In the genomic region with DNA sequence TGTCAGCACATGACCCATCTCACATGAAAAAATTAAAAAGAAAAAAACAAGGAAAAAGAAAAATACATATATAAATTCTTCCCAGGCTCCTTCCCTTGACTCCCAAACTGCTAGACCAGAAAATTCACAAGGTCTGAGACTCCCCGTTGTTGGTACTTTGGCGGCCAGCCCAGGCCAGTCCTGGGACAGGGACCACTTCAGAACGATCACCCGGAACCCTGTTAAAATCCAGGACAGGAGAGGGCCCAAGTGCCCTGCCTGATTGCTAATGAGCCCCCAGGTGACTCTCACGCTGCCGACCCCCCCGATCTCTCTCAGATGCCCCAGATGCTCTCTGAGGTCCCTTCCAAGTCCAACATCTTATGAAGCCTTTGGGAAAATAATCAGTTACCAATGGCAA, we compare ENCODE assay signal across 27 cellular contexts.
DNase-seq lines count a peak whose midpoint lies in the region; ATAC-seq and TF ChIP-seq lines count a peak whose summit lies in the region.
"Had no signal": no experiment of that assay in that cellular context is flagged by ENCODE, and none has a peak within 500 bp of the region (broad histone marks: within the 10 kb centered on the region; RNA-seq: fewer than 3 reads in every experiment).

No MANE protein-coding gene starts in this region.

- peak in 1 of 3 donors; percentile 40 for DNase-seq in right cardiac atrium
- DNase-seq in Right ventricle myocardium superior, result no peak
- DNase-seq in mesenchymal stem cell, result no peak
- DNase-seq in smooth muscle cell (lab: John Stamatoyannopoulos, UW; ENCODE audit: unreplicated experiment), result no peak
- DNase-seq in aorta, result no peak
- DNase-seq in activated CD4-positive, alpha-beta T cell treated with anti-CD3 and anti-CD28 coated beads for 48 hours, result no peak
- no peak for DNase-seq in cortex of kidney (lab: John Stamatoyannopoulos, UW)
- DNase-seq: activated CD4-positive, alpha-beta T cell treated with anti-CD3 and anti-CD28 coated beads, Interleukin-2, amount 50 U/mL, for 1 hour; activated naive CD4-positive, alpha-beta T cell treated with Interleukin-2 at 50 U/mL for 16 hours; activated T-cell treated with anti-CD3 and anti-CD28 coated beads, Interleukin-2, amount 50 U/mL, for 4 hours; CD8-positive, alpha-beta T cell; DMS 273 treated with DMSO at 0.1 percent for 48 hours; endodermal cell; GOT3; naive thymus-derived CD4-positive, alpha-beta T cell; NCI-H1092; NCI-H187 treated with DMSO at 0.1 percent for 48 hours; NCI-H526; NK-92 treated with Interleukin-12 subunit alpha and Interleukin-12 subunit beta, amount 100 ng/mL, for 24 hours; PC-3; SHP77; stimulated activated naive B cell treated with anti-CD40 and anti-IgM and Interleukin-4, amounts not matched to agents 10 μg/mL and 1 μg/mL and 100 μg/mL, for 72 hours; T1000; testis; WERI-Rb-1 had no signal

- H3K4me2 ChIP-seq in mesenchymal stem cell (ENCODE audit: low read length, poor library complexity, severe bottlenecking) (no peak overlapping the region), smooth muscle cell (no peak overlapping the region)
- H3K4me2 ChIP-seq: A549 had no signal

- peak overlapping the region; percentile 71 for H2BK15ac ChIP-seq in mesenchymal stem cell (ENCODE audit: low read depth, poor library complexity, severe bottlenecking)

- H3K36me3 ChIP-seq in mesenchymal stem cell (ENCODE audit: control insufficient read depth in 1 of 2, insufficient read depth in 2 of 2, low read depth in 1 of 2, low read length in 2 of 2), result peaks cover 0 to 19% of the 10 kb centered on the region in 2 experiments
- H3K36me3 ChIP-seq in smooth muscle cell (ENCODE audit: low read depth), result no peaks in the 10 kb centered on the region
- H3K36me3 ChIP-seq in aorta (ENCODE audit: control insufficient read depth in 1 of 2, insufficient read depth in 2 of 2, low read length in 1 of 2), result no peaks in the 10 kb centered on the region
- H3K36me3 ChIP-seq: WERI-Rb-1 had no signal

- no peak overlapping the region for H2AFZ ChIP-seq in mesenchymal stem cell (ENCODE audit: low read depth, low read length)
- no peak overlapping the region for H2AFZ ChIP-seq in smooth muscle cell (ENCODE audit: low read depth)

- peak overlapping the region; percentile 88 for H2BK120ac ChIP-seq in mesenchymal stem cell (ENCODE audit: low read depth, low read length)

- H3K79me1 ChIP-seq in mesenchymal stem cell (replicated peaks; ENCODE audit: low read length, poor library complexity, severe bottlenecking), result peaks cover 23% of the 10 kb centered on the region

- peaks cover 88% of the 10 kb centered on the region for H3F3A ChIP-seq in smooth muscle cell (ENCODE audit: low read depth)

- peaks cover 65% of the 10 kb centered on the region for H3K79me2 ChIP-seq in smooth muscle cell (ENCODE audit: low read depth)

- H2BK12ac ChIP-seq in mesenchymal stem cell (ENCODE audit: low read length in 2 of 2), result peak overlapping the region in 1 of 2 experiments; percentile 74

- H3K18ac ChIP-seq in mesenchymal stem cell (ENCODE audit: low read depth in 1 of 2, low read length in 2 of 2), result peak overlapping the region in 1 of 2 experiments; percentile 44

- H3K27me3 ChIP-seq in right cardiac atrium (ENCODE audit: control insufficient read depth, insufficient read depth) (no peaks in the 10 kb centered on the region), mesenchymal stem cell (ENCODE audit: control insufficient read depth in 1 of 2, insufficient read depth in 1 of 2, low read length in 2 of 2) (no peaks in the 10 kb centered on the region), smooth muscle cell (ENCODE audit: low read depth) (no peaks in the 10 kb centered on the region), aorta (ENCODE audit: control insufficient read depth in 1 of 2, insufficient read depth in 2 of 2, low read length in 1 of 2) (no peaks in the 10 kb centered on the region)
- H3K27me3 ChIP-seq: testis had no signal

- WGBS in right cardiac atrium, result 65% methylated on average over 7 of the region's 7 CpGs
- WGBS in mesenchymal stem cell, result 95% methylated on average over 4 of the region's 7 CpGs
- 92% methylated on average over 7 of the region's 7 CpGs for WGBS in smooth muscle cell (ENCODE audit: low lambda C conversion rate)
- 56 to 61% methylated on average over 7 of the region's 7 CpGs for WGBS in aorta, 2 donors

- H3K4me1 ChIP-seq in right cardiac atrium (ENCODE audit: control insufficient read depth, insufficient read depth, low read length) (peaks cover 49% of the 10 kb centered on the region), mesenchymal stem cell (ENCODE audit: control insufficient read depth, insufficient read depth, low read depth, low read length) (peaks cover 41% of the 10 kb centered on the region), smooth muscle cell (ENCODE audit: low read depth) (peaks cover 36% of the 10 kb centered on the region), aorta (ENCODE audit: control insufficient read depth in 1 of 2, insufficient read depth in 2 of 2, low read length in 2 of 2) (peaks cover 4 to 7% of the 10 kb centered on the region in 2 donors)

- no peak overlapping the region for H3K4ac ChIP-seq in mesenchymal stem cell (ENCODE audit: low read depth in 1 of 2, low read length in 2 of 2)

- intact Hi-C loops in right cardiac atrium (cut with DNase I) (loop anchor here (5.0 to 10.0 kb wide), 5 partner anchors 69 to 182 kb away; partner anchors contain the start of genes COL4A1 (in 3 of the 4) and COL4A2 (in 3 of the 4)), Right ventricle myocardium superior (cut with DNase I) (loop anchor here (5.0 kb wide), 2 partner anchors 107 to 192 kb away; partner anchors contain the start of genes COL4A1 and COL4A2), aorta (cut with DNase I) (loop anchor here (5.0 to 10.0 kb wide), 5 partner anchors 49 to 169 kb away; no protein-coding TSS in a partner anchor)

- no peak overlapping the region for H3K9ac ChIP-seq in mesenchymal stem cell (ENCODE audit: low read length)
- H3K9ac ChIP-seq in smooth muscle cell (ENCODE audit: low read depth), result peak overlapping the region; percentile 36

- H3K27ac ChIP-seq in right cardiac atrium (ENCODE audit: low read length), result peak overlapping the region; percentile 83
- no peak overlapping the region for H3K27ac ChIP-seq in mesenchymal stem cell (ENCODE audit: low read length, poor library complexity, severe bottlenecking)
- peak overlapping the region; percentile 92 for H3K27ac ChIP-seq in smooth muscle cell (ENCODE audit: low read depth)
- H3K27ac ChIP-seq in aorta (ENCODE audit: low read depth in 1 of 2, low read length in 2 of 2), result peak overlapping the region; percentile 10 to 87
- H3K27ac ChIP-seq: WERI-Rb-1 had no signal

- no peak overlapping the region for H2BK5ac ChIP-seq in mesenchymal stem cell (ENCODE audit: low read depth, low read length, poor library complexity, severe bottlenecking)

- H4K91ac ChIP-seq in mesenchymal stem cell (ENCODE audit: low read length), result no peak overlapping the region

- ATAC-seq in right cardiac atrium, result no peak
- no peak for ATAC-seq in Right ventricle myocardium superior (ENCODE audit: poor library complexity)
- no peak for ATAC-seq in aorta (ENCODE audit: low FRiP score)
- ATAC-seq in HG02885 (IDR thresholded peaks at IDR 0.05; ENCODE audit: poor library complexity, unreplicated experiment), result no peak
- ATAC-seq: A549; activated T-cell treated with anti-CD3 and anti-CD28 coated beads, Interleukin-2, amount 50 U/mL, for 4 hours; CD8-positive, alpha-beta T cell; naive thymus-derived CD4-positive, alpha-beta T cell; PC-3; stimulated activated naive B cell treated with anti-CD40 and anti-IgM and Interleukin-4, amounts not matched to agents 10 μg/mL and 1 μg/mL and 100 μg/mL, for 72 hours had no signal

- no peak overlapping the region for H3K14ac ChIP-seq in mesenchymal stem cell (ENCODE audit: low read length in 2 of 2)

- H3K4me3 ChIP-seq in right cardiac atrium (ENCODE audit: low read length) (no peak overlapping the region), mesenchymal stem cell (ENCODE audit: insufficient read depth in 1 of 2, low read depth in 1 of 2, low read length in 2 of 2) (no peak overlapping the region), smooth muscle cell (no peak overlapping the region), aorta (ENCODE audit: low read length in 2 of 2) (no peak overlapping the region)
- H3K4me3 ChIP-seq: A549, testis had no signal

- no peak for TF ChIP-seq CTCF in smooth muscle cell (IDR thresholded peaks at IDR 0.05; ENCODE audit: borderline replicate concordance, insufficient read depth, poor library complexity, severe bottlenecking)

- H4K20me1 ChIP-seq in smooth muscle cell (ENCODE audit: low read depth), result no peaks in the 10 kb centered on the region

- peak overlapping the region; percentile 58 for H2AK5ac ChIP-seq in mesenchymal stem cell (ENCODE audit: low read length, severe bottlenecking)

- H3K23ac ChIP-seq in mesenchymal stem cell (ENCODE audit: low read length in 2 of 2), result no peak overlapping the region

- no peak overlapping the region for H4K8ac ChIP-seq in mesenchymal stem cell (ENCODE audit: low read length)

- no peaks in the 10 kb centered on the region for H3K9me3 ChIP-seq in right cardiac atrium (ENCODE audit: control insufficient read depth, low read length)
- no peaks in the 10 kb centered on the region for H3K9me3 ChIP-seq in mesenchymal stem cell (ENCODE audit: control insufficient read depth, low read length)
- no peaks in the 10 kb centered on the region for H3K9me3 ChIP-seq in smooth muscle cell (replicated peaks; ENCODE audit: low read depth)
- no peaks in the 10 kb centered on the region for H3K9me3 ChIP-seq in aorta (ENCODE audit: control insufficient read depth, low read length)
- H3K9me3 ChIP-seq: A549, testis had no signal
